Comparison of ENCODE assay signal across 8 cellular contexts in the genomic region with DNA sequence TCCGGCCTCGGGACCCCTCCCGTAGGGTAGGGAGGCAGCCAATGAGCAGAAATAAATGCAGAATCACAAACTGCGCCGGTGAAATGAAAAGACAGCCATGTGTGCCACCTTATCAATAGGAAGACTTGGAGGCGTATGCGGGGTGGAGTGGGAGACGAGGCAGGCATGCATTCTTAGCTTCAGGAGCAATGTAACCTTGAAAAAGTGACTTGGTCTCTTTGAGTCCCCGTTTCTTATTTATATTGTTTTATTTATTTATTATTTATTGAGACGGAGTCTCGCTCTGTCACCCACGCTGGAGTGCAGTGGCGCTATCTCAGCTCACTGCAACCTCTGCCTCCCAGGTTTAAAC. TPM values are rescaled to one million over a fixed set of nuclear protein-coding genes. Genes with fewer than 3 reads are reported as not detected.
DNase-seq lines count a peak whose midpoint lies in the region; ATAC-seq and TF ChIP-seq lines count a peak whose summit lies in the region.

No MANE protein-coding gene starts in this region.

- H3K4me3 Mint-ChIP-seq in activated T-helper 17 cell treated with anti-CD3 and anti-CD28 coated beads, Interleukin-2, amount 50 U/mL, for 72 hours, result peak overlapping the region; percentile 76
- peak overlapping the region; percentile 51 for H3K4me3 Mint-ChIP-seq in mesothelial cell of epicardium

- WGBS in heart right ventricle, 2 donors, result 29 to 36% methylated on average over 13 of the region's 13 CpGs
- 39% methylated on average over 13 of the region's 13 CpGs for WGBS in right cardiac atrium

- intact Hi-C loops in heart right ventricle (cut with DNase I), result loop anchor here (1.0 to 10.0 kb wide), 8 partner anchors 36 to 363 kb away; a partner anchor contains a TSS
- intact Hi-C loops in right cardiac atrium (cut with DNase I), result loop anchor here (2.0 to 10.0 kb wide), 3 partner anchors 35 to 359 kb away; a partner anchor contains a TSS
- intact Hi-C loops in upper lobe of right lung (cut with DNase I), result loop anchor here (5.0 kb wide), 1 partner anchor 362 kb away; no protein-coding TSS in a partner anchor

- TF ChIP-seq CTCF in heart right ventricle (IDR thresholded peaks at IDR 0.05), result peak in 4 of 9 donors; percentile 7 to 40 (median 14)
- peak; percentile 62 for TF ChIP-seq CTCF in mesothelial cell of epicardium (IDR thresholded peaks at IDR 0.05; ENCODE audit: unreplicated experiment)
- no peak for TF ChIP-seq CTCF in upper lobe of right lung (IDR thresholded peaks at IDR 0.05)

- peaks cover 10% of the 10 kb centered on the region for H3K27me3 Mint-ChIP-seq in activated T-helper 17 cell treated with anti-CD3 and anti-CD28 coated beads, Interleukin-2, amount 50 U/mL, for 72 hours
- peaks cover 24% of the 10 kb centered on the region for H3K27me3 Mint-ChIP-seq in mesothelial cell of epicardium (ENCODE audit: low read depth)

- H3K4me1 ChIP-seq in heart right ventricle (peaks cover 0 to 14% (median 3%) of the 10 kb centered on the region in 9 donors), right cardiac atrium (ENCODE audit: control insufficient read depth, insufficient read depth, low read length) (no peaks in the 10 kb centered on the region), upper lobe of right lung (no peaks in the 10 kb centered on the region)

- ATAC-seq in heart right ventricle, result peak in 1 of 8 donors; percentile 2
- no peak for ATAC-seq in right cardiac atrium
- no peak for ATAC-seq in activated T-helper 17 cell treated with anti-CD3 and anti-CD28 coated beads, Interleukin-2, amount 50 U/mL, for 72 hours (replicated peaks)
- no peak for ATAC-seq in upper lobe of right lung
- ATAC-seq in HG02642 (IDR thresholded peaks at IDR 0.05; ENCODE audit: poor library complexity, unreplicated experiment), result no peak
- ATAC-seq in GM18868 (IDR thresholded peaks at IDR 0.05; ENCODE audit: unreplicated experiment), result no peak

- peaks cover 0 to 34% (median 0%) of the 10 kb centered on the region in 9 donors for H3K36me3 ChIP-seq in heart right ventricle
- no peaks in the 10 kb centered on the region for H3K36me3 ChIP-seq in upper lobe of right lung

- H3K9me3 ChIP-seq in heart right ventricle, result no peaks in the 10 kb centered on the region
- H3K9me3 ChIP-seq in right cardiac atrium (ENCODE audit: control insufficient read depth, low read length), result no peaks in the 10 kb centered on the region
- H3K9me3 ChIP-seq in upper lobe of right lung, result no peaks in the 10 kb centered on the region

- H3K4me3 ChIP-seq in heart right ventricle, result peak overlapping the region in 8 of 10 donors; percentile 31 to 62 (median 54)
- no peak overlapping the region for H3K4me3 ChIP-seq in right cardiac atrium (ENCODE audit: low read length)
- peak overlapping the region; percentile 59 for H3K4me3 ChIP-seq in upper lobe of right lung

- H3K27me3 ChIP-seq in heart right ventricle, result no peaks in the 10 kb centered on the region
- no peaks in the 10 kb centered on the region for H3K27me3 ChIP-seq in right cardiac atrium (ENCODE audit: control insufficient read depth, insufficient read depth)
- no peaks in the 10 kb centered on the region for H3K27me3 ChIP-seq in upper lobe of right lung

- peak overlapping the region; percentile 73 for H3K27ac Mint-ChIP-seq in activated T-helper 17 cell treated with anti-CD3 and anti-CD28 coated beads, Interleukin-2, amount 50 U/mL, for 72 hours
- no peak overlapping the region for H3K27ac Mint-ChIP-seq in mesothelial cell of epicardium

- peaks cover 4% of the 10 kb centered on the region for H3K36me3 Mint-ChIP-seq in activated T-helper 17 cell treated with anti-CD3 and anti-CD28 coated beads, Interleukin-2, amount 50 U/mL, for 72 hours (ENCODE audit: low read depth)
- H3K36me3 Mint-ChIP-seq in mesothelial cell of epicardium, result no peaks in the 10 kb centered on the region

- peak overlapping the region in 7 of 10 donors; percentile 42 to 86 (median 63) for H3K27ac ChIP-seq in heart right ventricle
- H3K27ac ChIP-seq in right cardiac atrium (ENCODE audit: low read length), result no peak overlapping the region
- peak overlapping the region; percentile 65 for H3K27ac ChIP-seq in upper lobe of right lung

- no peaks in the 10 kb centered on the region for H3K9me3 Mint-ChIP-seq in activated T-helper 17 cell treated with anti-CD3 and anti-CD28 coated beads, Interleukin-2, amount 50 U/mL, for 72 hours
- no peaks in the 10 kb centered on the region for H3K9me3 Mint-ChIP-seq in mesothelial cell of epicardium

- DNase-seq in heart right ventricle (no peak), right cardiac atrium (no peak), mesothelial cell of epicardium (ENCODE audit: low spot score in 2 of 2, unreplicated experiment in 2 of 2) (no peak), upper lobe of right lung (no peak), DMS79 treated with DMSO at 0.1 percent for 48 hours (lab: John Stamatoyannopoulos, UW) (no peak)

- peaks cover 15% of the 10 kb centered on the region for H3K4me1 Mint-ChIP-seq in activated T-helper 17 cell treated with anti-CD3 and anti-CD28 coated beads, Interleukin-2, amount 50 U/mL, for 72 hours
- H3K4me1 Mint-ChIP-seq in mesothelial cell of epicardium, result peaks cover under 1% of the 10 kb centered on the region

RNA-seq across cellular contexts. Expression of a gene that starts 16.0 kb away (rescaled TPM):
- total RNA-seq in heart right ventricle (1 to 10 TPM; 2.0 to 6.5 (median 4.0) TPM), right cardiac atrium (10 to 100 TPM in 1 of 4 donors, 1 to 10 TPM in 3; 6.8 to 10.2 (median 8.1) TPM), mesothelial cell of epicardium (7.0 to 8.5 TPM (median 7.8 TPM) in 3 replicates), upper lobe of right lung (6.0 TPM)
- polyA plus RNA-seq in heart right ventricle (1 to 10 TPM in 1 of 2 donors, under 1 TPM in 1; 0.72 to 2.8 TPM), right cardiac atrium (4.4 TPM)
- under 1 TPM; 0.41 to 0.69 TPM for total RNA-seq in activated T-helper 17 cell treated with anti-CD3 and anti-CD28 coated beads, Interleukin-2, amount 50 U/mL, for 72 hours

RNA-seq across cellular contexts. Expression of a gene that starts 19.2 kb away (rescaled TPM):
- total RNA-seq in heart right ventricle (1 to 10 TPM; 5.8 to 9.9 (median 6.8) TPM), right cardiac atrium (10 to 100 TPM; 13.6 to 20.8 (median 15.0) TPM), mesothelial cell of epicardium (52.6 to 54.4 TPM (median 53.1 TPM) in 3 replicates), upper lobe of right lung (14.7 TPM)
- polyA plus RNA-seq in heart right ventricle (10 to 100 TPM in 1 of 2 donors, 1 to 10 TPM in 1; 9.0 to 16.4 TPM), right cardiac atrium (15.8 TPM)
- 10 to 100 TPM in 1 of 2 donors, 1 to 10 TPM in 1; 7.1 to 12.3 TPM for total RNA-seq in activated T-helper 17 cell treated with anti-CD3 and anti-CD28 coated beads, Interleukin-2, amount 50 U/mL, for 72 hours

RNA-seq across cellular contexts. Expression of a gene that starts 27.8 kb away (rescaled TPM):
- total RNA-seq in heart right ventricle (1 to 10 TPM; 2.5 to 7.8 (median 4.3) TPM), right cardiac atrium (1 to 10 TPM; 5.6 to 8.1 (median 6.7) TPM), mesothelial cell of epicardium (19.0 to 23.1 TPM (median 22.0 TPM) in 3 replicates), upper lobe of right lung (10.2 TPM)
- polyA plus RNA-seq in heart right ventricle (1 to 10 TPM; 4.9 to 7.5 TPM), right cardiac atrium (7.7 TPM)
- total RNA-seq in activated T-helper 17 cell treated with anti-CD3 and anti-CD28 coated beads, Interleukin-2, amount 50 U/mL, for 72 hours, result 10 to 100 TPM; 11.1 to 11.3 TPM

RNA-seq across cellular contexts. Expression of a gene that starts 32.7 kb away (rescaled TPM):
- 10 to 100 TPM in 1 of 10 donors, 1 to 10 TPM in 9; 1.1 to 14.1 (median 2.0) TPM for total RNA-seq in heart right ventricle
- 1 to 10 TPM in 1 of 2 donors, under 1 TPM in 1; 0.39 to 9.4 TPM for polyA plus RNA-seq in heart right ventricle
- total RNA-seq in right cardiac atrium, result 100 to 1,000 TPM; 205 to 239 (median 209) TPM
- polyA plus RNA-seq in right cardiac atrium, result 228 TPM
- not detected for total RNA-seq in activated T-helper 17 cell treated with anti-CD3 and anti-CD28 coated beads, Interleukin-2, amount 50 U/mL, for 72 hours
- total RNA-seq in mesothelial cell of epicardium, result 0.33 to 0.97 TPM (median 0.56 TPM) in 3 replicates
- not detected for total RNA-seq in upper lobe of right lung

RNA-seq across cellular contexts. Expression of a gene that starts 39.7 kb away (rescaled TPM):
- total RNA-seq in heart right ventricle, result not detected
- polyA plus RNA-seq in heart right ventricle, result not detected
- not detected for total RNA-seq in right cardiac atrium
- not detected for polyA plus RNA-seq in right cardiac atrium
- total RNA-seq in activated T-helper 17 cell treated with anti-CD3 and anti-CD28 coated beads, Interleukin-2, amount 50 U/mL, for 72 hours, result not detected
- total RNA-seq in mesothelial cell of epicardium, result not detected in 3 replicates
- not detected for total RNA-seq in upper lobe of right lung
